22 cellular contexts compared by ENCODE assay signal in the genomic region with DNA sequence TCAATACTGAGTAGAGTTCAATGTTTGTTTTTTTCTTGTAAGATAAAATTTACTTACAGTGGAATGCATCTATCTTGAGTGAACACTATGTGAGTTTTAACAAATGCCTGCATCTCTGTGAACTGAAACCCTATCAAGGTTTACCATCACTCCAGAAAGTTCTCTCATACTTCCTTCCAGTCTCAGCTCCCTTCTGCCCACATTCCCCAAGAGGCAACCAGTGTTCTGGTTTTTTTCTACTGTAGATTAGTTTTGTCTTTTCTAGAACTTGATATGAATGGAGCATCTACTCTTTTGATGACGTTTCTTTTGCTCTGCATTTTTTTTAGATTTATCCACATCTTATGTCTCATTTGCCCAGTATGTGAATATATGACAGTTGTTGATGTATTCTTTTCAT.
"Had no signal": no experiment of that assay in that cellular context is flagged by ENCODE, and none has a peak within 500 bp of the region (broad histone marks: within the 10 kb centered on the region; RNA-seq: fewer than 3 reads in every experiment).

No MANE protein-coding gene starts in this region.

- H3K27ac Mint-ChIP-seq: activated CD4-positive, alpha-beta memory T cell treated with anti-CD3 and anti-CD28 coated beads, Interleukin-2, amount 10 ng/mL, durations not matched to agents 7 days and 5 days; WTC11 had no signal

- H3K27ac ChIP-seq: esophagus squamous epithelium, ovary, stomach, upper lobe of left lung had no signal

- H3K4me1 Mint-ChIP-seq: WTC11 had no signal

- H3K4me3 Mint-ChIP-seq: activated CD4-positive, alpha-beta memory T cell treated with anti-CD3 and anti-CD28 coated beads, Interleukin-2, amount 10 ng/mL, durations not matched to agents 7 days and 5 days; activated T-cell treated with anti-CD3 and anti-CD28 coated beads, Interleukin-2, amount 50 U/mL, for 4 hours; immature natural killer cell; WTC11 had no signal

- H3K4me1 ChIP-seq: esophagus squamous epithelium, upper lobe of left lung had no signal

- ATAC-seq: activated T-cell treated with anti-CD3 and anti-CD28 coated beads, Interleukin-2, amount 50 U/mL, for 4 hours; left ventricle myocardium superior; mucosa of descending colon; sciatic nerve; WTC11 had no signal

- DNase-seq: activated CD4-positive, alpha-beta memory T cell treated with anti-CD3 and anti-CD28 coated beads, Interleukin-2, amount 10 ng/mL, durations not matched to agents 7 days and 5 days; activated CD4-positive, alpha-beta T cell treated with anti-CD3 and anti-CD28 coated beads for 4 hours; activated effector memory CD4-positive, alpha-beta T cell treated with Interleukin-2 at 50 U/mL for 16 hours; activated naive CD4-positive, alpha-beta T cell treated with anti-CD3 and anti-CD28 coated beads, Interleukin-2, amount 50 U/mL, for 16 hours; activated T-cell treated with anti-CD3 and anti-CD28 coated beads, Interleukin-2, amount 50 U/mL, for 4 hours; amniotic stem cell; dermis blood vessel endothelial cell; effector memory CD4-positive, alpha-beta T cell; esophagus squamous epithelium; immature natural killer cell; kidney glomerular epithelial cell; left ventricle myocardium superior; mesenchymal stem cell; mucosa of descending colon; naive B cell; stimulated activated CD4-positive, alpha-beta T cell treated with anti-CD3 and anti-CD28 coated beads, Interleukin-4, amount 100 ng/mL, for 1 hour; stomach; upper lobe of left lung had no signal

- H3K27me3 ChIP-seq: esophagus squamous epithelium, ovary, stomach, upper lobe of left lung had no signal

- H3K36me3 ChIP-seq: ovary had no signal

- H3K4me2 ChIP-seq: smooth muscle cell had no signal

- H3K27me3 Mint-ChIP-seq: activated CD4-positive, alpha-beta memory T cell treated with anti-CD3 and anti-CD28 coated beads, Interleukin-2, amount 10 ng/mL, durations not matched to agents 7 days and 5 days; naive B cell had no signal

- H3K4me3 ChIP-seq: esophagus squamous epithelium, mucosa of descending colon, ovary, smooth muscle cell, stomach, upper lobe of left lung had no signal

- H3K9me3 Mint-ChIP-seq: activated CD4-positive, alpha-beta memory T cell treated with anti-CD3 and anti-CD28 coated beads, Interleukin-2, amount 10 ng/mL, durations not matched to agents 7 days and 5 days; activated T-cell treated with anti-CD3 and anti-CD28 coated beads, Interleukin-2, amount 50 U/mL, for 4 hours; immature natural killer cell; naive B cell; WTC11 had no signal

- H3K9me3 ChIP-seq: esophagus squamous epithelium, mucosa of descending colon, ovary, stomach, upper lobe of left lung had no signal
